In genomic region chr14:35292770-35293561, GRCh38 we compare ENCODE assay signal across 1 cellular context.
TF ChIP-seq lines count a peak whose summit lies in the region.

No MANE protein-coding gene starts in this region.

TF ChIP-seq in HepG2, 621 proteins besides CTCF, POLR2A, EP300 and RAD21 (continued from another document):
- TF ChIP-seq DDIT3 (CRISPR knock-in tag; IDR thresholded peaks at IDR 0.05) (no peak), ZNF747 (CRISPR knock-in tag; IDR thresholded peaks at IDR 0.05; ENCODE audit: borderline replicate concordance) (no peak; the same call in 1 of the 2 replicates), ELF4 (CRISPR knock-in tag; IDR thresholded peaks at IDR 0.05; ENCODE audit: borderline replicate concordance) (peak; percentile 25), PBX3 (CRISPR knock-in tag; IDR thresholded peaks at IDR 0.05; ENCODE audit: borderline replicate concordance) (peak; percentile 12; the same call in 1 of the 2 replicates), AKNA (CRISPR knock-in tag; IDR thresholded peaks at IDR 0.05; ENCODE audit: borderline replicate concordance) (peak; percentile 48; the same call in 1 of the 2 replicates), RARG (CRISPR knock-in tag; IDR thresholded peaks at IDR 0.05; ENCODE audit: low read depth) (0 out of 2 replicates have a peak, but pooled peaks have one; percentile 4), E2F1 (CRISPR knock-in tag; IDR thresholded peaks at IDR 0.05) (0 out of 2 replicates have a peak, but pooled peaks have one; percentile 28), ZBTB20 (CRISPR knock-in tag; IDR thresholded peaks at IDR 0.05; ENCODE audit: borderline replicate concordance, low read depth) (0 out of 2 replicates have a peak, but pooled peaks have one; percentile 24), ZNF710 (CRISPR knock-in tag; IDR thresholded peaks at IDR 0.05; ENCODE audit: borderline replicate concordance) (no peak), ZNF607 (CRISPR knock-in tag; IDR thresholded peaks at IDR 0.05; ENCODE audit: borderline replicate concordance) (no peak), ZNF83 (CRISPR knock-in tag; IDR thresholded peaks at IDR 0.05; ENCODE audit: borderline replicate concordance) (no peak), EZH2 (conservative IDR thresholded peaks at IDR 0.05; ENCODE audit: low read depth, low read length) (no peak), ZMAT3 (CRISPR knock-in tag; conservative IDR thresholded peaks at IDR 0.05) (peak; percentile 50; the same call in 1 of the 2 replicates), REPIN1 (CRISPR knock-in tag; IDR thresholded peaks at IDR 0.05; ENCODE audit: borderline replicate concordance, low read depth) (no peak), ZFP37 (CRISPR knock-in tag; IDR thresholded peaks at IDR 0.05; ENCODE audit: borderline replicate concordance) (no peak), ZNF251 (CRISPR knock-in tag; IDR thresholded peaks at IDR 0.05) (0 out of 2 replicates have a peak, but pooled peaks have one; percentile 5), NPAS2 (CRISPR knock-in tag; IDR thresholded peaks at IDR 0.05; ENCODE audit: borderline replicate concordance) (no peak), RORA (CRISPR knock-in tag; IDR thresholded peaks at IDR 0.05) (peak; percentile 81), SNRNP70 (IDR thresholded peaks at IDR 0.05; ENCODE audit: low read depth, low read length) (no peak), ZNF749 (CRISPR knock-in tag; IDR thresholded peaks at IDR 0.05; ENCODE audit: borderline replicate concordance) (0 out of 2 replicates have a peak, but pooled peaks have one; percentile 19), ZMYM3 (CRISPR knock-in tag; IDR thresholded peaks at IDR 0.05) (no peak; the same call in 1 of the 2 replicates), FLYWCH1 (CRISPR knock-in tag; IDR thresholded peaks at IDR 0.05) (no peak), ZNF816 (CRISPR knock-in tag; IDR thresholded peaks at IDR 0.05; ENCODE audit: borderline replicate concordance) (peak; percentile 32; the same call in 1 of the 2 replicates), MLLT10 (CRISPR knock-in tag; IDR thresholded peaks at IDR 0.05) (peak; percentile 71; the same call in 1 of the 2 replicates), ZNF331 (CRISPR knock-in tag; IDR thresholded peaks at IDR 0.05) (no peak), HIC2 (CRISPR knock-in tag; IDR thresholded peaks at IDR 0.05; ENCODE audit: low read depth) (0 out of 2 replicates have a peak, but pooled peaks have one; percentile 2), TEAD2 (CRISPR knock-in tag; IDR thresholded peaks at IDR 0.05) (no peak), ZNF878 (CRISPR knock-in tag; IDR thresholded peaks at IDR 0.05) (peak; percentile 14; the same call in 1 of the 2 replicates), DPF2 (CRISPR knock-in tag; IDR thresholded peaks at IDR 0.05; ENCODE audit: borderline replicate concordance, low read depth) (0 out of 2 replicates have a peak, but pooled peaks have one; percentile 6), ZNF3 (CRISPR knock-in tag; IDR thresholded peaks at IDR 0.05) (no peak), ZNF367 (CRISPR knock-in tag; IDR thresholded peaks at IDR 0.05; ENCODE audit: borderline replicate concordance) (no peak)
TF ChIP-seq in HepG2: peak in this region for 46.
